In genomic region chr6:14344486-14344885, GRCh38 we compare ENCODE assay signal across 30 cellular contexts.
"Had no signal": no experiment of that assay in that cellular context is flagged by ENCODE, and none has a peak within 500 bp of the region (broad histone marks: within the 10 kb centered on the region; RNA-seq: fewer than 3 reads in every experiment).

No MANE protein-coding gene starts in this region.

- ATAC-seq: left colon; left lung; lower lobe of right lung; naive thymus-derived CD4-positive, alpha-beta T cell; pancreas; right cardiac atrium; sciatic nerve; stimulated activated naive B cell treated with anti-CD40 and anti-IgM and Interleukin-4, amounts not matched to agents 10 μg/mL and 1 μg/mL and 100 μg/mL, for 72 hours; upper lobe of right lung had no signal

- H3K4me3 Mint-ChIP-seq: immature natural killer cell; naive thymus-derived CD4-positive, alpha-beta T cell; nephron; neural crest cell; stimulated activated naive B cell treated with anti-CD40 and anti-IgM and Interleukin-4, amounts not matched to agents 10 μg/mL and 1 μg/mL and 100 μg/mL, for 72 hours; stimulated activated naive CD8-positive, alpha-beta T cell treated with anti-CD3 and anti-CD28 coated beads, Interleukin-15, Interleukin-2, amounts not matched to agents 100 ng/mL and 50 ng/mL, for 24 hours had no signal

- H3K4me1 ChIP-seq: left lung, pancreas, prostate gland, suprapubic skin, tibial artery, upper lobe of right lung had no signal

- H3K4me1 Mint-ChIP-seq: immature natural killer cell, neural crest cell had no signal

- DNase-seq: hypothalamus; immature natural killer cell; kidney; left colon; left lung; lower lobe of right lung; mammary epithelial cell; mesenchymal stem cell; naive thymus-derived CD4-positive, alpha-beta T cell; nucleus accumbens; pancreas; posterior cingulate gyrus; retina; right cardiac atrium; stimulated activated CD4-positive, alpha-beta T cell treated with anti-CD3 and anti-CD28 coated beads, Interleukin-12 subunit alpha, Interleukin-12 subunit beta, amount 100 ng/mL, for 4 hours; stimulated activated CD4-positive, alpha-beta T cell treated with anti-CD3 and anti-CD28 coated beads, Interleukin-15, amount 100 ng/mL, for 24 hours; stimulated activated CD4-positive, alpha-beta T cell treated with anti-CD3 and anti-CD28 coated beads, Interleukin-2, amount 100 ng/mL, for 24 hours; stimulated activated CD4-positive, alpha-beta T cell treated with anti-CD3 and anti-CD28 coated beads, Interleukin-4, amount 100 ng/mL, for 1 hour; stimulated activated naive B cell treated with anti-CD40 and anti-IgM and Interleukin-4, amounts not matched to agents 10 μg/mL and 1 μg/mL and 100 μg/mL, for 72 hours; tibial artery; trophoblast cell; upper lobe of right lung had no signal

- H3K36me3 ChIP-seq: left lung, lower lobe of right lung, pancreas, prostate gland, suprapubic skin, thoracic aorta, tibial artery, upper lobe of right lung had no signal

- H3K27me3 Mint-ChIP-seq: stimulated activated naive B cell treated with anti-CD40 and anti-IgM and Interleukin-4, amounts not matched to agents 10 μg/mL and 1 μg/mL and 100 μg/mL, for 72 hours; stimulated activated naive CD8-positive, alpha-beta T cell treated with anti-CD3 and anti-CD28 coated beads, Interleukin-15, Interleukin-2, amounts not matched to agents 100 ng/mL and 50 ng/mL, for 24 hours had no signal

- H3K9me3 Mint-ChIP-seq: immature natural killer cell; nephron; neural crest cell; stimulated activated naive B cell treated with anti-CD40 and anti-IgM and Interleukin-4, amounts not matched to agents 10 μg/mL and 1 μg/mL and 100 μg/mL, for 72 hours; stimulated activated naive CD8-positive, alpha-beta T cell treated with anti-CD3 and anti-CD28 coated beads, Interleukin-15, Interleukin-2, amounts not matched to agents 100 ng/mL and 50 ng/mL, for 24 hours had no signal

- H3K27me3 ChIP-seq: left lung, pancreas, suprapubic skin, upper lobe of right lung had no signal

- H3K27ac Mint-ChIP-seq: immature natural killer cell; naive thymus-derived CD4-positive, alpha-beta T cell; nephron; stimulated activated naive B cell treated with anti-CD40 and anti-IgM and Interleukin-4, amounts not matched to agents 10 μg/mL and 1 μg/mL and 100 μg/mL, for 72 hours; stimulated activated naive CD8-positive, alpha-beta T cell treated with anti-CD3 and anti-CD28 coated beads, Interleukin-15, Interleukin-2, amounts not matched to agents 100 ng/mL and 50 ng/mL, for 24 hours had no signal

- H3K4me3 ChIP-seq: left lung, lower lobe of right lung, pancreas, prostate gland, skin epidermis, suprapubic skin, thoracic aorta, tibial artery, upper lobe of right lung had no signal

- H3K36me3 Mint-ChIP-seq: naive thymus-derived CD4-positive, alpha-beta T cell had no signal

- H3K27ac ChIP-seq: left lung, lower lobe of right lung, pancreas, prostate gland, skin epidermis, suprapubic skin, thoracic aorta, tibial artery, upper lobe of right lung had no signal

- H3K9me3 ChIP-seq: left lung, lower lobe of right lung, pancreas, prostate gland, suprapubic skin, thoracic aorta, upper lobe of right lung had no signal
